In the genomic region with DNA sequence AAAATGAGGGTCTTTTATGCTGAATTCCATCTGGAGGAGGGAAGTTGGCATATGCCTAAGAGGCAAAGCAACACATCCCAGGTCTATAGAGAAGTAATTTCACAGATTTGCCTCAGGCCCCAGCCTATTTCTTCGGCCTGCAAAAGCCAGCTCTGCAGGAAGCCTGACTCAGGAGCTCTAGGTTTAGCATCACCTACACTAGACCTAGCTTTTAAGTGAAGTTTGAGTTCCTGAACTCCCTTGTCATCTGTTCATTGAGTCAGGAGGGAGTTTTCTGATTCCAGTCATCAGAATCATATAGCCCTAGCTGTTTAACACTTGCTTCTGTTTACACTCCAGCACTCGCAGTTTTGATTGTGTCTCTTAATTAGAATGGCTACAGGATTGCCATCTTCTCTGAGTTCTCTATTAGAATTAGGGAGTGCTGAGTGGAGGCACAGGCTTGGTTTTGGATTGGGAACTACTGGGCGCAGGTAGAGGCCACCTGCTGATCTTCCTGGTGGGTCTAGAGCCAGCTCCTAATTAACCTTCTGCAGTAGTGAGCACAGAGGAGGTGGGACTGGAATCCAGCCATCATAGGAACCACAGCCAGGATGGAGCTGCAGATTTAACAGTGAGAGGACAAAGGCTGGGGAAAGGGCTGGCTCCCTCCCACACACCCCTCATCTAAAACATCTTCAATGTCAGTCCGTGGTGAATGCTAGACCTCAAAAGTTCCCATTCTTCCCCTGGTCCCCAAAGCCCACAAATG, we compare ENCODE assay signal across 28 cellular contexts.
DNase-seq lines count a peak whose midpoint lies in the region; ATAC-seq and TF ChIP-seq lines count a peak whose summit lies in the region.
"Had no signal": no experiment of that assay in that cellular context is flagged by ENCODE, and none has a peak within 500 bp of the region (broad histone marks: within the 10 kb centered on the region; RNA-seq: fewer than 3 reads in every experiment).

No MANE protein-coding gene starts in this region.

- peaks cover under 1% of the 10 kb centered on the region for H3K4me1 ChIP-seq in GM23338 (ENCODE audit: insufficient read depth)
- H3K4me1 ChIP-seq: ascending aorta, lower lobe of right lung, pancreas, suprapubic skin had no signal

- H3F3A ChIP-seq in GM23338 (replicated peaks; ENCODE audit: low read depth) = no peaks in the 10 kb centered on the region

- no peak overlapping the region for H3K4me3 ChIP-seq in GM23338
- H3K4me3 ChIP-seq: ascending aorta, gastroesophageal sphincter, K562, lower lobe of right lung, pancreas, SJSA1, suprapubic skin had no signal

- no peak for ATAC-seq in GM23338
- ATAC-seq: activated CD8-positive, alpha-beta memory T cell treated with anti-CD3 and anti-CD28 coated beads, Interleukin-2, amount 10 ng/mL, durations not matched to agents 7 days and 5 days; activated T-cell treated with anti-CD3 and anti-CD28 coated beads, Interleukin-2, amount 50 U/mL, for 4 hours; gastroesophageal sphincter; K562; pancreas; T-cell had no signal

- H3K4me1 Mint-ChIP-seq in GM23338 = peaks cover 21% of the 10 kb centered on the region
- H3K4me1 Mint-ChIP-seq: activated CD8-positive, alpha-beta memory T cell treated with anti-CD3 and anti-CD28 coated beads, Interleukin-2, amount 10 ng/mL, durations not matched to agents 7 days and 5 days; CD8-positive, alpha-beta memory T cell; central memory CD8-positive, alpha-beta T cell; T-cell had no signal

- H3K79me2 ChIP-seq in GM23338 (replicated peaks; ENCODE audit: insufficient read depth) = peaks cover 6% of the 10 kb centered on the region

- H3K9me2 ChIP-seq in GM23338 (ENCODE audit: insufficient read depth) = no peaks in the 10 kb centered on the region

- peak overlapping the region; percentile 4; the same call in 1 of the 2 replicates for H3K27ac Mint-ChIP-seq in GM23338
- H3K27ac Mint-ChIP-seq: activated CD8-positive, alpha-beta memory T cell treated with anti-CD3 and anti-CD28 coated beads, Interleukin-2, amount 10 ng/mL, durations not matched to agents 7 days and 5 days; CD8-positive, alpha-beta memory T cell; T-cell had no signal

- no peak overlapping the region for H2AFZ ChIP-seq in GM23338

- H3K27me3 Mint-ChIP-seq in GM23338 (ENCODE audit: insufficient read depth, low read depth, poor library complexity) = peaks cover 2% of the 10 kb centered on the region

- H3K27ac ChIP-seq in GM23338 (ENCODE audit: low read depth) (0 out of 2 replicates have a peak overlapping the region, but pooled peaks have one; percentile 4), VCaP (peak overlapping the region; percentile 68)
- H3K27ac ChIP-seq: ascending aorta, gastroesophageal sphincter, lower lobe of right lung, pancreas, SJSA1, suprapubic skin had no signal

- peaks cover 45% of the 10 kb centered on the region for H3K36me3 Mint-ChIP-seq in GM23338 (ENCODE audit: low read depth)
- H3K36me3 Mint-ChIP-seq: activated CD8-positive, alpha-beta memory T cell treated with anti-CD3 and anti-CD28 coated beads, Interleukin-2, amount 10 ng/mL, durations not matched to agents 7 days and 5 days; T-cell had no signal

- no peaks in the 10 kb centered on the region for H3K27me3 ChIP-seq in GM23338 (ENCODE audit: insufficient read depth)
- H3K27me3 ChIP-seq: ascending aorta, gastroesophageal sphincter, pancreas, SJSA1, suprapubic skin had no signal

- no peak overlapping the region for H3K4me2 ChIP-seq in GM23338

- no peak for DNase-seq in GM23338 (ENCODE audit: low spot score)
- DNase-seq in NCI-H1092 treated with DMSO at 0.1 percent for 48 hours (lab: John Stamatoyannopoulos, UW) = peak; percentile 74
- DNase-seq in kidney tubule cell (ENCODE audit: low spot score) = peak; percentile 19
- no peak for DNase-seq in stimulated activated CD8-positive, alpha-beta memory T cell treated with anti-CD3 and anti-CD28 coated beads, Interleukin-4, amount 100 ng/mL, for 48 hours
- no peak for DNase-seq in SK-N-DZ (ENCODE audit: low spot score)
- DNase-seq in stimulated activated CD4-positive, alpha-beta T cell treated with anti-CD3 and anti-CD28 coated beads, Interleukin-4, amount 100 ng/mL, for 4 hours = no peak
- DNase-seq in stimulated activated CD4-positive, alpha-beta T cell treated with anti-CD3 and anti-CD28 coated beads, Interleukin-2, amount 100 ng/mL, for 48 hours = no peak
- DNase-seq: activated CD4-positive, alpha-beta T cell treated with anti-CD3 and anti-CD28 coated beads, Interleukin-2, amount 50 U/mL, for 4 hours; activated CD8-positive, alpha-beta memory T cell treated with anti-CD3 and anti-CD28 coated beads, Interleukin-2, amount 10 ng/mL, durations not matched to agents 7 days and 5 days; activated gamma-delta T cell treated with Interleukin-2 at 50 U/mL for 16 hours; activated T-cell treated with anti-CD3 and anti-CD28 coated beads, Interleukin-2, amount 50 U/mL, for 4 hours; CD8-positive, alpha-beta memory T cell; GOT3; kidney glomerular epithelial cell; lower lobe of right lung; NCI-H1105 treated with DMSO at 0.1 percent for 48 hours; NCI-H446 treated with DMSO at 0.1 percent for 48 hours; pancreas; RPMI8226; stimulated activated naive CD4-positive, alpha-beta T cell treated with Interleukin-2 at 50 U/mL for 16 hours; T-cell had no signal

- H3K36me3 ChIP-seq in GM23338 (ENCODE audit: insufficient read depth) = no peaks in the 10 kb centered on the region; the same call in 1 of the 2 replicates
- H3K36me3 ChIP-seq: pancreas had no signal

- peaks cover 12% of the 10 kb centered on the region for H3K9me3 Mint-ChIP-seq in GM23338
- H3K9me3 Mint-ChIP-seq: CD8-positive, alpha-beta memory T cell had no signal

- TF ChIP-seq CTCF in GM23338 (conservative IDR thresholded peaks at IDR 0.05; ENCODE audit: low read depth in 2 of 2) (no peak), VCaP (conservative IDR thresholded peaks at IDR 0.05) (no peak)

- no peaks in the 10 kb centered on the region; the same call in 1 of the 2 replicates for H4K20me1 ChIP-seq in GM23338 (replicated peaks; ENCODE audit: insufficient read depth)

- no peak overlapping the region for H3K4me3 Mint-ChIP-seq in GM23338
- H3K4me3 Mint-ChIP-seq: activated CD8-positive, alpha-beta memory T cell treated with anti-CD3 and anti-CD28 coated beads, Interleukin-2, amount 10 ng/mL, durations not matched to agents 7 days and 5 days; activated T-cell treated with anti-CD3 and anti-CD28 coated beads, Interleukin-2, amount 50 U/mL, for 4 hours; CD8-positive, alpha-beta memory T cell; central memory CD8-positive, alpha-beta T cell; T-cell had no signal

TF ChIP-seq in GM23338, 12 proteins besides CTCF, POLR2A, EP300 and RAD21 (continues in another document):
- no peak for TF ChIP-seq POLR2AphosphoS5 (IDR thresholded peaks at IDR 0.05; ENCODE audit: low read depth)
- TF ChIP-seq CREB1 (CRISPR knock-in tag; IDR thresholded peaks at IDR 0.05; ENCODE audit: low read depth) = no peak
- TF ChIP-seq EZH2 (IDR thresholded peaks at IDR 0.05; ENCODE audit: low read depth, unreplicated experiment) = no peak
- no peak for TF ChIP-seq EZH2phosphoT487 (IDR thresholded peaks at IDR 0.05; ENCODE audit: unreplicated experiment)
- TF ChIP-seq, protein P1, sequence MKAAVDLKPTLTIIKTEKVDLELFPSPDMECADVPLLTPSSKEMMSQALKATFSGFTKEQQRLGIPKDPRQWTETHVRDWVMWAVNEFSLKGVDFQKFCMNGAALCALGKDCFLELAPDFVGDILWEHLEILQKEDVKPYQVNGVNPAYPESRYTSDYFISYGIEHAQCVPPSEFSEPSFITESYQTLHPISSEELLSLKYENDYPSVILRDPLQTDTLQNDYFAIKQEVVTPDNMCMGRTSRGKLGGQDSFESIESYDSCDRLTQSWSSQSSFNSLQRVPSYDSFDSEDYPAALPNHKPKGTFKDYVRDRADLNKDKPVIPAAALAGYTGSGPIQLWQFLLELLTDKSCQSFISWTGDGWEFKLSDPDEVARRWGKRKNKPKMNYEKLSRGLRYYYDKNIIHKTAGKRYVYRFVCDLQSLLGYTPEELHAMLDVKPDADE (IDR thresholded peaks at IDR 0.05) = no peak
- no peak for TF ChIP-seq JUNB (IDR thresholded peaks at IDR 0.05; ENCODE audit: unreplicated experiment)
- TF ChIP-seq STAT1 (IDR thresholded peaks at IDR 0.05; ENCODE audit: unreplicated experiment) = no peak
- no peak for TF ChIP-seq ZNF114 (CRISPR knock-in tag; IDR thresholded peaks at IDR 0.05)

Comparison
In these comparisons a context has a peak if more than half of its experiments do, and no peak if none do; other contexts are left out.
1. DNase-seq: peak in NCI-H1092 treated with DMSO at 0.1 percent for 48 hours (single experiment) and kidney tubule cell (single experiment); none in GM23338 (single experiment), stimulated activated CD8-positive, alpha-beta memory T cell treated with anti-CD3 and anti-CD28 coated beads, Interleukin-4, amount 100 ng/mL, for 48 hours (single experiment), SK-N-DZ (single experiment), stimulated activated CD4-positive, alpha-beta T cell treated with anti-CD3 and anti-CD28 coated beads, Interleukin-4, amount 100 ng/mL, for 4 hours (0 of 2) and stimulated activated CD4-positive, alpha-beta T cell treated with anti-CD3 and anti-CD28 coated beads, Interleukin-2, amount 100 ng/mL, for 48 hours (0 of 2).